ENCODE assay signal across 2 cellular contexts in the genomic region with DNA sequence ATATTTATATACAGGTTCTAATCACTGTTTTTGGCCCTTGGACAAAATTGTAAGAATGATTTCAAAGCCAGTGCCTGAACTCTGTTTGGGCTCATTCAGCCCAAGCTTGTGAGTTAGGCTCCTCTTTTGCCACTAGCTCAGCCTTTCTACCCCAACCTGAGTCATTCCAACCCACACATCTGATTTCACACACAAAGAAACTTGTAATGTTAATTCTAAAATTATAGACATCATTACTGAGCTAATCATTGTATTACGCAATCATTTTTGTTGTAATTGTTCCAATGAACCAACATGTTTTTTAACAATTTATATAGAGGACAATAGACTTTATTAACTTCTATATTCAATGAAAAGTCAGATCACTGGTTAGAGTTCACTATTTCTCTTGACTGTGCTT.
A peak's percentile ranks its signal among the peaks of the same experiment; 100 is the strongest.
TF ChIP-seq lines count a peak whose summit lies in the region.

No MANE protein-coding gene starts in this region.

TF ChIP-seq in HepG2, 621 proteins besides CTCF, POLR2A, EP300 and RAD21:
- TF ChIP-seq NR2C2 (CRISPR knock-in tag; IDR thresholded peaks at IDR 0.05; ENCODE audit: borderline replicate concordance) (no peak), CEBPB (IDR thresholded peaks at IDR 0.05; ENCODE audit: borderline replicate concordance, low read depth, low read length) (peak; percentile 86)
TF ChIP-seq in HepG2: peak in this region for 1.

TF ChIP-seq in H1, 55 proteins besides CTCF, POLR2A, EP300 and RAD21:
- TF ChIP-seq CREB1 (IDR thresholded peaks at IDR 0.05) = no peak
- peak; percentile 93 for TF ChIP-seq CEBPB (IDR thresholded peaks at IDR 0.05; ENCODE audit: low read depth, low read length)
TF ChIP-seq in H1: peak in this region for 1.
